In genomic region chr19:13398780-13399726, GRCh38 we compare ENCODE assay signal across 13 cellular contexts.
DNase-seq lines count a peak whose midpoint lies in the region; ATAC-seq lines count a peak whose summit lies in the region.
"Had no signal": no experiment of that assay in that cellular context is flagged by ENCODE, and none has a peak within 500 bp of the region (broad histone marks: within the 10 kb centered on the region; RNA-seq: fewer than 3 reads in every experiment).

No MANE protein-coding gene starts in this region.

- peak; percentile 35 for DNase-seq in NCI-H1092 treated with DMSO at 0.1 percent for 48 hours (lab: John Stamatoyannopoulos, UW)
- DNase-seq in NCI-H1092 (lab: John Stamatoyannopoulos, UW) = no peak
- no peak for DNase-seq in SK-N-MC (ENCODE audit: low read depth, low spot score)
- peak; percentile 94 for DNase-seq in fibroblast of peridontal ligament (ENCODE audit: extremely low read depth)
- peak; percentile 99 for DNase-seq in stromal cell of bone marrow (ENCODE audit: low read depth)
- no peak for DNase-seq in OCI-M2 (lab: John Stamatoyannopoulos, UW; ENCODE audit: unreplicated experiment)
- no peak for DNase-seq in stimulated activated naive B cell treated with anti-CD40 and anti-IgM and Interleukin-4, amounts not matched to agents 10 μg/mL and 1 μg/mL and 100 μg/mL, for 72 hours
- DNase-seq: activated CD4-positive, alpha-beta T cell treated with anti-CD3 and anti-CD28 coated beads, Interleukin-2, amount 10 ng/mL, durations not matched to agents 7 days and 5 days; cerebellar nuclear complex; NCI-H446 had no signal

- H3K9me3 ChIP-seq in SK-N-MC (ENCODE audit: low read depth, low read length) = no peaks in the 10 kb centered on the region

- H3K9ac ChIP-seq in SK-N-MC (ENCODE audit: insufficient read length) = no peak overlapping the region

- peaks cover 49 to 50% of the 10 kb centered on the region in 2 donors for H3K27me3 Mint-ChIP-seq in stimulated activated naive B cell treated with anti-CD40 and anti-IgM and Interleukin-4, amounts not matched to agents 10 μg/mL and 1 μg/mL and 100 μg/mL, for 72 hours
- H3K27me3 Mint-ChIP-seq: activated CD4-positive, alpha-beta T cell treated with anti-CD3 and anti-CD28 coated beads, Interleukin-2, amount 10 ng/mL, durations not matched to agents 7 days and 5 days had no signal

- peak overlapping the region; percentile 42; the same call in 1 of the 2 replicates for H3K27ac ChIP-seq in SK-N-MC
- H3K27ac ChIP-seq: 22Rv1 had no signal

- H3K36me3 ChIP-seq in SK-N-MC (ENCODE audit: insufficient read depth, low read length) = no peaks in the 10 kb centered on the region

- H3K36me3 Mint-ChIP-seq in stimulated activated naive B cell treated with anti-CD40 and anti-IgM and Interleukin-4, amounts not matched to agents 10 μg/mL and 1 μg/mL and 100 μg/mL, for 72 hours = peaks cover 0 to 4% of the 10 kb centered on the region in 2 donors

- no peak for ATAC-seq in GM21515 (IDR thresholded peaks at IDR 0.05; ENCODE audit: unreplicated experiment)
- no peak for ATAC-seq in stimulated activated naive B cell treated with anti-CD40 and anti-IgM and Interleukin-4, amounts not matched to agents 10 μg/mL and 1 μg/mL and 100 μg/mL, for 72 hours (replicated peaks)

- H3K9me3 Mint-ChIP-seq in stimulated activated naive B cell treated with anti-CD40 and anti-IgM and Interleukin-4, amounts not matched to agents 10 μg/mL and 1 μg/mL and 100 μg/mL, for 72 hours = peaks cover 4 to 13% of the 10 kb centered on the region in 2 donors
- H3K9me3 Mint-ChIP-seq: activated CD4-positive, alpha-beta T cell treated with anti-CD3 and anti-CD28 coated beads, Interleukin-2, amount 10 ng/mL, durations not matched to agents 7 days and 5 days had no signal

- no peak overlapping the region for H3K4me3 ChIP-seq in SK-N-MC

- no peak overlapping the region for H3K27ac Mint-ChIP-seq in stimulated activated naive B cell treated with anti-CD40 and anti-IgM and Interleukin-4, amounts not matched to agents 10 μg/mL and 1 μg/mL and 100 μg/mL, for 72 hours
- H3K27ac Mint-ChIP-seq: activated CD4-positive, alpha-beta T cell treated with anti-CD3 and anti-CD28 coated beads, Interleukin-2, amount 10 ng/mL, durations not matched to agents 7 days and 5 days; memory B cell had no signal

- H3K4me1 Mint-ChIP-seq in stimulated activated naive B cell treated with anti-CD40 and anti-IgM and Interleukin-4, amounts not matched to agents 10 μg/mL and 1 μg/mL and 100 μg/mL, for 72 hours = no peaks in the 10 kb centered on the region
- H3K4me1 Mint-ChIP-seq: activated CD4-positive, alpha-beta T cell treated with anti-CD3 and anti-CD28 coated beads, Interleukin-2, amount 10 ng/mL, durations not matched to agents 7 days and 5 days; memory B cell had no signal

- H3K4me3 Mint-ChIP-seq in stimulated activated naive B cell treated with anti-CD40 and anti-IgM and Interleukin-4, amounts not matched to agents 10 μg/mL and 1 μg/mL and 100 μg/mL, for 72 hours = no peak overlapping the region
- H3K4me3 Mint-ChIP-seq: activated CD4-positive, alpha-beta T cell treated with anti-CD3 and anti-CD28 coated beads, Interleukin-2, amount 10 ng/mL, durations not matched to agents 7 days and 5 days; memory B cell had no signal

Comparison
In these comparisons a context has a peak if more than half of its experiments do, and no peak if none do; other contexts are left out.
1. DNase-seq: peak in NCI-H1092 treated with DMSO at 0.1 percent for 48 hours (single experiment), fibroblast of peridontal ligament (single experiment) and stromal cell of bone marrow (single experiment); none in NCI-H1092 (single experiment), SK-N-MC (single experiment), OCI-M2 (single experiment) and stimulated activated naive B cell treated with anti-CD40 and anti-IgM and Interleukin-4, amounts not matched to agents 10 μg/mL and 1 μg/mL and 100 μg/mL, for 72 hours (single experiment).